ENCODE assay signal across 8 cellular contexts in the genomic region with DNA sequence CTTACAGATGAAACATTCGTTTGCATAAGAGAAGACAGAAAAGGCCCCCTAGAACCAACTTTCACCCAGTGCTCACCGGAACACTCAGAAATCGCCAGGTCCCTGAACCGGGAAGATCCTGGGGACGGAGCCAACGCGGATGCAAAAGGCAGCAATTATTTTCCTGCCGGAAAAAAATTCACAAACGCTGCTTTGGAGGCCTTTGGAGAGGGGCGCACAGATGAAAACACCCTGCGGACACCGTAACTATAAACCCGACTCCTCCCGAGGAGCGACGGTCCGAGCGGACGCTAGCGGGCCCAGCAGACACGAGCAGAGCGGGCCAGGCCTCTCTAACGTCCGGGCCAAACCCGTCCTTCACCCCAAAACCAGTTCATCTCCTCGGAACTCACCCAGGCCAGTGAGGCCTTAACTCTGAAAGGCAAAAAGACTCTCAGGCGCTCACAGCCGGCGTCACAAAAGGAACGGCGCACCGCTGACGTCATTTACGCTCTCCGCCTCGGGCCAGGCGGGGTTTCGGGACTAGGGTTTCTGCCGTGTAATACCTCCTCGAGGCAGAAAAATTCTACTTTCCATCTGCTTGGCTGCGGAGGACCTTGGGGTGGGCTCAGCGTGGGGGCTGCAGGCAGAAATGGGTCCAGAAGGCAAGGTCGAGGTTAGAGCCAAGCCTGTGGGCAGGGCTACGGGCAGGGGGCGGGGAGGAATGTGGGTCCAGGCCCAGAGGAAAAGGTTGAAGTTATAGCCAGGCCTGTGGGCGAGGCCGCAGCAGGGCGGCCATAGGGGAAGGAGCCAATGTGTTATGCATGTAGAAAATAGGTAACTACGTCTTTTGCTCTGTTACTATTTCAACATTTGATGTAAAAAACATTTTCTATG. TPM values are rescaled to one million over a fixed set of nuclear protein-coding genes. Genes with fewer than 3 reads are reported as not detected.
DNase-seq lines count a peak whose midpoint lies in the region; ATAC-seq and TF ChIP-seq lines count a peak whose summit lies in the region.

Gene ZNF426, minus strand, starts transcription at position 463 of the 876 bp plus-strand sequence. CDS start 2,413 bp downstream, outside the sequence.

- peak in 1 of 2 donors; percentile 51 for TF ChIP-seq POLR2A in thyroid gland (IDR thresholded peaks at IDR 0.05)

- peak within 1 kb of the TSS; percentile 56 for H3K27ac ChIP-seq in adipose tissue (ENCODE audit: low read depth, low read length)
- H3K27ac ChIP-seq in parathyroid adenoma: peak within 1 kb of the TSS; percentile 86
- peak within 1 kb of the TSS; percentile 92 to 97 (median 94) for H3K27ac ChIP-seq in thyroid gland

- H3K9me3 ChIP-seq in parathyroid adenoma (ENCODE audit: control insufficient read depth, low read length) (no peaks in the 10 kb centered on the region), thyroid gland (no peaks in the 10 kb centered on the region)

- H3K9ac ChIP-seq in parathyroid adenoma: no peak within 1 kb of the TSS

- no peaks in the 10 kb centered on the region for H3K27me3 ChIP-seq in parathyroid adenoma (ENCODE audit: control insufficient read depth, insufficient read depth, low read length)
- H3K27me3 ChIP-seq in thyroid gland: no peaks in the 10 kb centered on the region

- H2AFZ ChIP-seq in parathyroid adenoma: peak within 1 kb of the TSS; percentile 73

- peak; percentile 77 for ATAC-seq in GM21619 (IDR thresholded peaks at IDR 0.05; ENCODE audit: unreplicated experiment)

- H3K4me3 ChIP-seq in parathyroid adenoma (ENCODE audit: low read depth, low read length): peak within 1 kb of the TSS; percentile 86
- peak within 1 kb of the TSS; percentile 53 to 86 (median 58) for H3K4me3 ChIP-seq in thyroid gland (replicated peaks in 1 of 3)

- peak within 1 kb of the TSS; percentile 72 for H3K4me2 ChIP-seq in parathyroid adenoma (ENCODE audit: low read length)

- intact Hi-C loops in cardiac septum (cut with DNase I): loop anchor here (5.0 kb wide), 2 partner anchors 44 to 226 kb away; partner anchors contain the start of gene ZNF121
- intact Hi-C loops in thyroid gland (cut with DNase I): no loop called here

- H3K4me1 ChIP-seq in parathyroid adenoma: no peaks in the 10 kb centered on the region
- peaks cover 6 to 11% of the 10 kb centered on the region in 2 donors for H3K4me1 ChIP-seq in thyroid gland

- H3K36me3 ChIP-seq in parathyroid adenoma (ENCODE audit: control insufficient read depth, insufficient read depth, low read length) (no peaks in the 10 kb centered on the region), thyroid gland (peaks cover 25 to 29% of the 10 kb centered on the region in 2 donors)

- 2% methylated on average over 49 of the region's 49 CpGs for WGBS in adipose tissue, 3 donors
- WGBS in thyroid gland, 2 donors: 1 to 2% methylated on average over 40 to 49 of the region's 49 CpGs

- TF ChIP-seq CTCF in parathyroid adenoma (IDR thresholded peaks at IDR 0.05) (no peak), thyroid gland (IDR thresholded peaks at IDR 0.05) (no peak)

- no peaks in the 10 kb centered on the region for H3K79me2 ChIP-seq in parathyroid adenoma

- DNase-seq in COR-L47 (lab: John Stamatoyannopoulos, UW) (peak; percentile 74), NCI-H1092 treated with DMSO at 0.1 percent for 48 hours (lab: John Stamatoyannopoulos, UW) (peak; percentile 82), T-helper 1 cell (peak; percentile 46 to 87 (median 72)), cardiac septum (ENCODE audit: low spot score) (peak; percentile 95), thyroid gland (peak; percentile 82 to 86)

RNA-seq across cellular contexts. Expression of gene ZNF426, which starts in this region (rescaled TPM):
- 1 to 10 TPM; 2.6 to 3.4 (median 3.3) TPM for polyA plus RNA-seq in adipose tissue
- total RNA-seq in cardiac septum (14.8 TPM), thyroid gland (10 to 100 TPM; 14.0 to 25.6 (median 15.1) TPM)

Comparison
In these comparisons a context has a peak if more than half of its experiments do, and no peak if none do; other contexts are left out.
1. Peak in every context shown above with its lines: DNase-seq, ATAC-seq, H3K4me3 ChIP-seq and H3K27ac ChIP-seq.